ENCODE assay signal across 8 cellular contexts in the genomic region with DNA sequence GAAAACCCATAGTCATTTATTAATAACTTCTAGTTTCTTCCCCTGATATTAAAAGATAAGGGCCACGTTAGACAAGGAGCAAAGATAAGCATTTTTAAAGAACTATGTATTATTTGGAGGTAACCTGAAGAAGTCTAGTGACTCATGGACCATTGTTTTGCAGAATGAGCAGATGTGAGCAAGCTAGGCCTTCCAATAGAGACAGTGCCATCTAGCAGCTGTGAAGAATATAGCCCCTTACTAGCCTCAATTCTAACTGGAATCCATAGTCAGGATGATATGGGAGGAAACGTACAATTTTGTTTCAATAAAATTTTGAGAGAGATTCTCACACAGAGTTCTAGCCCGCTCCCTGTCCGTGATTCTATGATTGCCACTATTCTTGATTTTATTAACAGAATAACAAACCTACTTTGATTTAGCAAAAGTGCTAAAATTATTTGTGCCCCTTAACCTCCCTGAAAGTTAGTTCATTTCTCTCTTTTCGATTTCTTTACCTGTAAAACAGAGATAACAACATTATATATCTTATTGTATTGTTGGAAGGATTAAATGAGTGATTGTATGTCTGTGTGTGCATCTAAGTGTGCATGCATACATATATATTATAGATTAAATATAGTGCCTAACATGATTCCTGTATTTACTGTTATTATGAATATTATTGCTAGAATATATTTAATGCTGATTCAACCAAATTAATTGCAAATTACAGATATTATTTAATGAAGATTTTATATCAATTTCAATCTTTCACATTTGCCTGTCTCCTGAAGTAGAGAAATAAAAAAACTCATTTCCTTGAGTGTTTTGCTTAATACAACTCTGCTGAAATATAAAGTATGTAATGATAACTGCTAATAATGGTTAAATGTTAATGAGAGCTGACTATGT. TPM values are rescaled to one million over a fixed set of nuclear protein-coding genes. Genes with fewer than 3 reads are reported as not detected.
A peak's percentile ranks its signal among the peaks of the same experiment; 100 is the strongest.
DNase-seq lines count a peak whose midpoint lies in the region; ATAC-seq, FAIRE-seq and TF ChIP-seq lines count a peak whose summit lies in the region.

No MANE protein-coding gene starts in this region.

- 40% methylated on average over 5 of the region's 5 CpGs for WGBS in right lobe of liver (ENCODE audit: insufficient coverage, low coverage, low lambda C conversion rate, missing lambda C conversion rate)

- ATAC-seq in HG03060 (IDR thresholded peaks at IDR 0.05; ENCODE audit: low read depth, unreplicated experiment) (peak; percentile 75), right lobe of liver (peak; percentile 97 to 100 (median 98))

- FAIRE-seq in GM18507 (lab: Jason Lieb, UNC) = peak; percentile 80

- no peak overlapping the region for H3K4me3 ChIP-seq in AG10803 (ENCODE audit: low read length)
- no peak overlapping the region for H3K4me3 ChIP-seq in breast epithelium
- no peak overlapping the region for H3K4me3 ChIP-seq in right lobe of liver

- H3K4me1 ChIP-seq in breast epithelium (no peaks in the 10 kb centered on the region), right lobe of liver (no peaks in the 10 kb centered on the region)

- DNase-seq in AG10803 (ENCODE audit: low read depth) (peak; percentile 81), GM18507 (ENCODE audit: extremely low spot score, insufficient read length, low read depth) (no peak), NCI-H460 (ENCODE audit: extremely low read depth, low read depth) (peak; percentile 14), breast epithelium (ENCODE audit: low spot score in 2 of 2) (no peak), right lobe of liver (no peak), cerebellar nuclear complex (lab: John Stamatoyannopoulos, UW) (no peak), activated T-cell treated with anti-CD3 and anti-CD28 coated beads for 4 hours (no peak)

- H3K36me3 ChIP-seq in breast epithelium (no peaks in the 10 kb centered on the region), right lobe of liver (peaks cover 0 to 2% (median 0%) of the 10 kb centered on the region in 4 donors)

- no peak for TF ChIP-seq POLR2A in breast epithelium (IDR thresholded peaks at IDR 0.05)
- no peak for TF ChIP-seq POLR2A in right lobe of liver (IDR thresholded peaks at IDR 0.05)

- no peaks in the 10 kb centered on the region for H3K27me3 ChIP-seq in breast epithelium
- no peaks in the 10 kb centered on the region for H3K27me3 ChIP-seq in right lobe of liver

- TF ChIP-seq CTCF in AG10803 (conservative IDR thresholded peaks at IDR 0.05; ENCODE audit: low read length) (peak; percentile 93), breast epithelium (IDR thresholded peaks at IDR 0.05) (peak in 2 of 3 donors; percentile 12 to 50), right lobe of liver (IDR thresholded peaks at IDR 0.05) (peak; percentile 52 to 65 (median 64))

- intact Hi-C loops in breast epithelium (cut with DNase I; ENCODE audit: low total_unique reads) (loop anchor here (5.0 kb wide), 1 partner anchor 1409 kb away; no protein-coding TSS in a partner anchor), right lobe of liver (cut with DNase I) (no loop called here)

- H3K27ac ChIP-seq in breast epithelium (no peak overlapping the region), right lobe of liver (no peak overlapping the region)

- no peaks in the 10 kb centered on the region for H3K9me3 ChIP-seq in breast epithelium
- H3K9me3 ChIP-seq in right lobe of liver = no peaks in the 10 kb centered on the region

RNA-seq across cellular contexts. Expression of a gene that starts 22.7 kb away (rescaled TPM):
- total RNA-seq in NCI-H460 (2014; rRNA removed; shearing (Covaris generic)) = not detected in 2 replicates
- not detected in 2 replicates for polyA plus RNA-seq in NCI-H460 (2014; cell fraction: nucleus; rRNA removed)
- total RNA-seq in breast epithelium = under 1 TPM in 1 of 3 donors, not detected in 2; 0.15 TPM
- total RNA-seq in right lobe of liver = not detected

RNA-seq across cellular contexts. Expression of a gene that starts 48.1 kb away (rescaled TPM):
- 26.0 and 33.0 TPM in 2 replicates for total RNA-seq in NCI-H460 (2014; rRNA removed; shearing (Covaris generic))
- polyA plus RNA-seq in NCI-H460 (2014; cell fraction: nucleus; rRNA removed) = 14.0 and 40.0 TPM in 2 replicates
- total RNA-seq in breast epithelium (10 to 100 TPM; 21.3 to 27.2 (median 22.3) TPM), right lobe of liver (10 to 100 TPM; 16.1 to 21.8 (median 18.7) TPM)

RNA-seq across cellular contexts. Expression of a gene that starts 53.4 kb away (rescaled TPM):
- 3.2 and 4.3 TPM in 2 replicates for total RNA-seq in NCI-H460 (2014; rRNA removed; shearing (Covaris generic))
- polyA plus RNA-seq in NCI-H460 (2014; cell fraction: nucleus; rRNA removed) = 0.57 and 2.2 TPM in 2 replicates
- total RNA-seq in breast epithelium (10 to 100 TPM; 13.0 to 45.2 (median 21.8) TPM), right lobe of liver (1 to 10 TPM; 1.7 to 8.2 (median 3.8) TPM)

Comparison
In these comparisons a context has a peak if more than half of its experiments do, and no peak if none do; other contexts are left out.
1. DNase-seq: peak in AG10803 (single experiment) and NCI-H460 (single experiment); none in GM18507 (single experiment), breast epithelium (0 of 2), right lobe of liver (0 of 3), cerebellar nuclear complex (0 of 2) and activated T-cell treated with anti-CD3 and anti-CD28 coated beads for 4 hours (single experiment).
2. CTCF ChIP-seq: peak in every context shown above with its lines; median percentile 93 in AG10803; 64 in right lobe of liver; 31 in breast epithelium.